Comparison of ENCODE assay signal across 14 cellular contexts in genomic region chr20:44776977-44777376, GRCh38. TPM values are rescaled to one million over a fixed set of nuclear protein-coding genes. Genes with fewer than 3 reads are reported as not detected.
DNase-seq lines count a peak whose midpoint lies in the region; ATAC-seq, FAIRE-seq and TF ChIP-seq lines count a peak whose summit lies in the region.
"Had no signal": no experiment of that assay in that cellular context is flagged by ENCODE, and none has a peak within 500 bp of the region (broad histone marks: within the 10 kb centered on the region; RNA-seq: fewer than 3 reads in every experiment).

No MANE protein-coding gene starts in this region.

- H3K27ac ChIP-seq in HepG2 (ENCODE audit: extremely low read length, insufficient read depth, low read length), result no peak overlapping the region
- H3K27ac ChIP-seq in right lobe of liver, result no peak overlapping the region
- no peak overlapping the region for H3K27ac ChIP-seq in SK-N-MC
- H3K27ac ChIP-seq: sigmoid colon had no signal

- no peak for TF ChIP-seq RAD21 in HepG2 (CRISPR knock-in tag; IDR thresholded peaks at IDR 0.05)

- no peak for TF ChIP-seq POLR2A in HepG2 (IDR thresholded peaks at IDR 0.05; ENCODE audit: insufficient read depth in 1 of 2, low read depth in 2 of 2, low read length in 2 of 2)
- no peak for TF ChIP-seq POLR2A in right lobe of liver (IDR thresholded peaks at IDR 0.05)

- ATAC-seq in HepG2 (no peak), right lobe of liver (no peak), GM21381 (IDR thresholded peaks at IDR 0.05; ENCODE audit: unreplicated experiment) (no peak)

- CTCF ChIA-PET in HepG2 (lab: Yijun Ruan, JAX; ENCODE audit: low intra/inter-chr PET ratio, low total read pairs), result no interaction called here

- H3K4me1 ChIP-seq in HepG2 (ENCODE audit: insufficient read depth, low read length) (no peaks in the 10 kb centered on the region), right lobe of liver (no peaks in the 10 kb centered on the region)
- H3K4me1 ChIP-seq: sigmoid colon had no signal

- no peaks in the 10 kb centered on the region for H3K79me2 ChIP-seq in HepG2 (ENCODE audit: insufficient read depth, low read length)

- in situ Hi-C loops in HepG2 (cut with HindIII; ENCODE audit: extremely low pct_ligation_motif_present, low pct_unique_long_range_greater_than_20kb), result no loop called here

- H3K9ac ChIP-seq in HepG2 (ENCODE audit: insufficient read depth, low read depth, low read length) (no peak overlapping the region), SK-N-MC (ENCODE audit: insufficient read length) (no peak overlapping the region)

- BruUV-seq in HepG2 (replicated peaks; lab: Mats Ljungman, UMichigan), result no TSS peak

- no peaks in the 10 kb centered on the region for H4K20me1 ChIP-seq in HepG2 (ENCODE audit: insufficient read depth, low read length)

- FAIRE-seq in HepG2 (lab: Jason Lieb, UNC) (peak; percentile 63), RCC 7860 (lab: Jason Lieb, UNC) (no peak)

- H3K9me3 ChIP-seq in HepG2 (ENCODE audit: low read length) (no peaks in the 10 kb centered on the region), right lobe of liver (no peaks in the 10 kb centered on the region), SK-N-MC (ENCODE audit: low read depth, low read length) (no peaks in the 10 kb centered on the region)
- H3K9me3 ChIP-seq: sigmoid colon had no signal

- WGBS in HepG2 (ENCODE audit: low lambda C conversion rate), result 5% methylated on average over 7 of the region's 7 CpGs
- WGBS in right lobe of liver (ENCODE audit: insufficient coverage, low coverage, low lambda C conversion rate, missing lambda C conversion rate), result 10% methylated on average over 7 of the region's 7 CpGs

- H3K4me2 ChIP-seq in HepG2 (ENCODE audit: low read depth, low read length), result no peak overlapping the region

- POLR2A ChIA-PET in HepG2 (lab: Yijun Ruan, JAX), result no interaction called here

- DNase-seq in HepG2 (ENCODE audit: low spot score), result peak; percentile 31
- DNase-seq in right lobe of liver, result no peak
- peak; percentile 8 for DNase-seq in SK-N-MC (ENCODE audit: low read depth, low spot score)
- DNase-seq in fibroblast of peridontal ligament (ENCODE audit: extremely low read depth), result peak; percentile 26
- no peak for DNase-seq in RCC 7860 (ENCODE audit: low spot score)
- no peak for DNase-seq in midbrain (lab: John Stamatoyannopoulos, UW)
- no peak for DNase-seq in HCEC 1CT
- DNase-seq: activated CD4-positive, CD25-positive, alpha-beta regulatory T cell; NK-92 treated with Interleukin-12 subunit alpha and Interleukin-12 subunit beta, amount 100 ng/mL, for 24 hours; sigmoid colon had no signal

- no peak overlapping the region for H2AFZ ChIP-seq in HepG2 (ENCODE audit: low read length)

- no peak overlapping the region for H3K4me3 ChIP-seq in HepG2 (replicated peaks in 1 of 3; ENCODE audit: insufficient read depth in 1 of 3, low read depth in 2 of 3, low read length in 3 of 3)
- no peak overlapping the region for H3K4me3 ChIP-seq in right lobe of liver
- no peak overlapping the region for H3K4me3 ChIP-seq in SK-N-MC
- H3K4me3 ChIP-seq: lung, sigmoid colon had no signal

- peaks cover 2 to 14% of the 10 kb centered on the region in 2 experiments; a peak in 2 of 5 replicates for H3K27me3 ChIP-seq in HepG2 (ENCODE audit: control insufficient read depth in 1 of 2, insufficient read depth in 2 of 2, low read length in 2 of 2)
- no peaks in the 10 kb centered on the region for H3K27me3 ChIP-seq in right lobe of liver

- intact Hi-C loops in HepG2 (cut with micrococcal nuclease; ENCODE audit: unreplicated experiment) (no loop called here), right lobe of liver (cut with DNase I) (no loop called here)

- TF ChIP-seq EP300 in HepG2 (IDR thresholded peaks at IDR 0.05; ENCODE audit: low read depth in 2 of 2, low read length in 2 of 2), result no peak
- TF ChIP-seq EP300 in HepG2 (CRISPR knock-in tag; IDR thresholded peaks at IDR 0.05; ENCODE audit: borderline replicate concordance), result no peak

- H3K36me3 ChIP-seq in HepG2 (replicated peaks in 1 of 2; ENCODE audit: control insufficient read depth in 1 of 2, insufficient read depth in 2 of 2, low read length in 2 of 2) (no peaks in the 10 kb centered on the region), right lobe of liver (no peaks in the 10 kb centered on the region), SK-N-MC (ENCODE audit: insufficient read depth, low read length) (no peaks in the 10 kb centered on the region)
- H3K36me3 ChIP-seq: sigmoid colon had no signal

- TF ChIP-seq CTCF in HepG2 (CRISPR knock-in tag; IDR thresholded peaks at IDR 0.05), result no peak
- TF ChIP-seq CTCF in right lobe of liver (IDR thresholded peaks at IDR 0.05), result no peak

TF ChIP-seq in HepG2, 621 proteins besides CTCF, POLR2A, EP300 and RAD21 (continues in another document):
- TF ChIP-seq ZFAT (CRISPR knock-in tag; conservative IDR thresholded peaks at IDR 0.05), result no peak

RNA-seq across cellular contexts. Expression of gene KCNK15, which starts 31.3 kb away (rescaled TPM):
- total RNA-seq in HepG2 (2016; rRNA removed; fragmentation: Illumina TruSeq; extraction: Trizol), result not detected in 2 replicates
- total RNA-seq in HepG2 (2016; cell fraction: cytosol; rRNA removed; fragmentation: Illumina TruSeq; extraction: Trizol; ENCODE audit: low read depth), result not detected in 2 replicates
- total RNA-seq in HepG2 (2016; cell fraction: insoluble cytoplasmic fraction; rRNA removed; fragmentation: Illumina TruSeq; extraction: Trizol), result not detected in 2 replicates
- total RNA-seq in HepG2 (2016; cell fraction: membrane; rRNA removed; fragmentation: Illumina TruSeq; extraction: Trizol), result not detected in 2 replicates
- not detected in 2 replicates for total RNA-seq in HepG2 (2016; cell fraction: nucleus; rRNA removed; fragmentation: Illumina TruSeq; extraction: Trizol)
- polyA plus RNA-seq in HepG2 (2011; rRNA removed), result 0.03 TPM in 1 of 2 replicates, not detected in the other
- not detected in 2 replicates for polyA plus RNA-seq in HepG2 (2011; cell fraction: cytosol; rRNA removed)
- not detected in 2 replicates for polyA plus RNA-seq in HepG2 (2011; cell fraction: nucleus; rRNA removed)
- not detected in 2 replicates for polyA plus RNA-seq in HepG2 (2012)
- not detected in 2 replicates for polyA plus RNA-seq in HepG2 (2016; cell fraction: cytosol; fragmentation: Illumina TruSeq; extraction: Trizol; ENCODE audit: low read depth)
- polyA plus RNA-seq in HepG2 (2016; cell fraction: insoluble cytoplasmic fraction; fragmentation: Illumina TruSeq; extraction: Trizol; ENCODE audit: low read depth), result not detected in 2 replicates
- polyA plus RNA-seq in HepG2 (2016; cell fraction: membrane; fragmentation: Illumina TruSeq; extraction: Trizol; ENCODE audit: low read depth), result not detected in 2 replicates
- polyA plus RNA-seq in HepG2 (2016; cell fraction: nucleus; fragmentation: Illumina TruSeq; extraction: Trizol; ENCODE audit: insufficient read depth, low read depth), result not detected in 2 replicates
- 26.5 TPM in 1 of 2 replicates, not detected in the other for polyA minus RNA-seq in HepG2 (2011; rRNA and poly(A)+ RNA removed; ENCODE audit: low replicate concordance)
- polyA minus RNA-seq in HepG2 (2011; cell fraction: cytosol; rRNA and poly(A)+ RNA removed), result 0.20 and 0.35 TPM in 2 replicates
- polyA minus RNA-seq in HepG2 (2011; cell fraction: nucleus; rRNA and poly(A)+ RNA removed), result 0.39 TPM in 1 of 2 replicates, not detected in the other
- total RNA-seq in right lobe of liver, result under 1 TPM in 4 of 6 experiments, not detected in 2; 0.07 to 0.43 (median 0.19) TPM
- total RNA-seq: epithelial cell of proximal tubule had no signal

RNA-seq across cellular contexts. Expression of gene RIMS4, which starts 33.4 kb away (rescaled TPM):
- total RNA-seq in HepG2 (2016; rRNA removed; fragmentation: Illumina TruSeq; extraction: Trizol) (0.07 and 0.18 TPM in 2 replicates), right lobe of liver (not detected)
- not detected in 2 replicates for total RNA-seq in HepG2 (2016; cell fraction: cytosol; rRNA removed; fragmentation: Illumina TruSeq; extraction: Trizol; ENCODE audit: low read depth)
- total RNA-seq in HepG2 (2016; cell fraction: insoluble cytoplasmic fraction; rRNA removed; fragmentation: Illumina TruSeq; extraction: Trizol), result 0.06 TPM in 2 replicates
- not detected in 2 replicates for total RNA-seq in HepG2 (2016; cell fraction: membrane; rRNA removed; fragmentation: Illumina TruSeq; extraction: Trizol)
- 0.09 TPM in 1 of 2 replicates, not detected in the other for total RNA-seq in HepG2 (2016; cell fraction: nucleus; rRNA removed; fragmentation: Illumina TruSeq; extraction: Trizol)
- polyA plus RNA-seq in HepG2 (2011; rRNA removed), result 0.01 and 0.09 TPM in 2 replicates
- 0.01 and 0.08 TPM in 2 replicates for polyA plus RNA-seq in HepG2 (2011; cell fraction: cytosol; rRNA removed)
- polyA plus RNA-seq in HepG2 (2011; cell fraction: nucleus; rRNA removed), result 0.03 and 0.06 TPM in 2 replicates
- polyA plus RNA-seq in HepG2 (2012), result 0.05 TPM in 1 of 2 replicates, not detected in the other
- not detected in 2 replicates for polyA plus RNA-seq in HepG2 (2016; cell fraction: cytosol; fragmentation: Illumina TruSeq; extraction: Trizol; ENCODE audit: low read depth)
- polyA plus RNA-seq in HepG2 (2016; cell fraction: insoluble cytoplasmic fraction; fragmentation: Illumina TruSeq; extraction: Trizol; ENCODE audit: low read depth), result not detected in 2 replicates
- not detected in 2 replicates for polyA plus RNA-seq in HepG2 (2016; cell fraction: membrane; fragmentation: Illumina TruSeq; extraction: Trizol; ENCODE audit: low read depth)
- polyA plus RNA-seq in HepG2 (2016; cell fraction: nucleus; fragmentation: Illumina TruSeq; extraction: Trizol; ENCODE audit: insufficient read depth, low read depth), result 0.14 and 0.17 TPM in 2 replicates
- 0.10 and 5.8 TPM in 2 replicates for polyA minus RNA-seq in HepG2 (2011; rRNA and poly(A)+ RNA removed; ENCODE audit: low replicate concordance)
- polyA minus RNA-seq in HepG2 (2011; cell fraction: cytosol; rRNA and poly(A)+ RNA removed), result not detected in 2 replicates
- polyA minus RNA-seq in HepG2 (2011; cell fraction: nucleus; rRNA and poly(A)+ RNA removed), result 0.13 TPM in 1 of 2 replicates, not detected in the other
- total RNA-seq: epithelial cell of proximal tubule had no signal
- polyA plus RNA-seq: BJ had no signal

Comparison
In these comparisons a context has a peak if more than half of its experiments do, and no peak if none do; other contexts are left out.
1. DNase-seq: peak in HepG2 (single experiment), SK-N-MC (single experiment) and fibroblast of peridontal ligament (single experiment); none in right lobe of liver (0 of 3), RCC 7860 (single experiment), midbrain (single experiment) and HCEC 1CT (single experiment).